In the genomic region with DNA sequence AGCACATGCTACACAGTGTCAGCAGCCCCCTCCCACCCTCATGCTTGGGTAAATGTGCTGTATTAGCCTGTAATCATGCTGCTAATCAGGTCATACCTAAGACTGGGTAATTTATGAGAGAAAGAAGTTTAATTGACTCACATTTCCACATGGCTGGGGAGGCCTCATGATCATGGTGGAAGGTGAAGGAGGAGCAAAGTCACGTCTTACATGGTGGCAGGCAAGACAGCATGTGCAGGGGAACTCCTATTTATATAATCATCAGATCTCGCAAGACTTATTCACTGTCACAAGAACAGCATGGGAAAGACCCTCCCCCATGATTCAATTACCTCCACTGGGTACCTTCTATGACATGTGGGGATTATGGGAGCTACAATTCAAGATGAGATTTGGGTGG, we compare ENCODE assay signal across 2 cellular contexts. TPM values are rescaled to one million over a fixed set of nuclear protein-coding genes. Genes with fewer than 3 reads are reported as not detected.
"Had no signal": no experiment of that assay in that cellular context is flagged by ENCODE, and none has a peak within 500 bp of the region (broad histone marks: within the 10 kb centered on the region; RNA-seq: fewer than 3 reads in every experiment).

No MANE protein-coding gene starts in this region.

RNA-seq across cellular contexts. Expression of a gene that starts 44.0 kb away (rescaled TPM):
- total RNA-seq: GM23248, HFFc6 had no signal
- polyA plus RNA-seq: GM23248 had no signal
